ENCODE assay signal across 25 cellular contexts in genomic region chr12:3892631-3893030, GRCh38.
"Had no signal": no experiment of that assay in that cellular context is flagged by ENCODE, and none has a peak within 500 bp of the region (broad histone marks: within the 10 kb centered on the region; RNA-seq: fewer than 3 reads in every experiment).

No MANE protein-coding gene starts in this region.

- H3K9me3 ChIP-seq: ovary, psoas muscle, right lobe of liver, sigmoid colon, stomach, thoracic aorta, thyroid gland, tibial nerve, upper lobe of left lung, vagina had no signal

- H3K27me3 Mint-ChIP-seq: stimulated activated naive CD8-positive, alpha-beta T cell treated with anti-CD3 and anti-CD28 coated beads, Interleukin-15, Interleukin-2, amounts not matched to agents 100 ng/mL and 50 ng/mL, for 24 hours had no signal

- H3K27ac Mint-ChIP-seq: natural killer cell; nephron; neural progenitor cell; stimulated activated effector memory CD8-positive, alpha-beta T cell treated with anti-CD3 and anti-CD28 coated beads, Interleukin-12 subunit alpha, Interleukin-12 subunit beta, amount 100 ng/mL, for 72 hours; stimulated activated naive B cell treated with anti-CD40 and anti-IgM and Interleukin-4, amounts not matched to agents 10 μg/mL and 1 μg/mL and 100 μg/mL, for 72 hours; stimulated activated naive CD8-positive, alpha-beta T cell treated with anti-CD3 and anti-CD28 coated beads, Interleukin-15, Interleukin-2, amounts not matched to agents 100 ng/mL and 50 ng/mL, for 24 hours had no signal

- H3K36me3 ChIP-seq: neural progenitor cell, ovary, right lobe of liver, sigmoid colon, stomach, thoracic aorta, thyroid gland, tibial nerve, upper lobe of left lung, vagina had no signal

- H3K4me3 ChIP-seq: neural progenitor cell, ovary, psoas muscle, right lobe of liver, sigmoid colon, stomach, thoracic aorta, thyroid gland, tibial nerve, upper lobe of left lung, vagina had no signal

- ATAC-seq: natural killer cell; psoas muscle; right cardiac atrium; right lobe of liver; stimulated activated effector memory CD8-positive, alpha-beta T cell treated with anti-CD3 and anti-CD28 coated beads, Interleukin-12 subunit alpha, Interleukin-12 subunit beta, amount 100 ng/mL, for 72 hours; stimulated activated naive B cell treated with anti-CD40 and anti-IgM and Interleukin-4, amounts not matched to agents 10 μg/mL and 1 μg/mL and 100 μg/mL, for 72 hours had no signal

- DNase-seq: natural killer cell; occipital lobe; ovary; psoas muscle; right cardiac atrium; right lobe of liver; sigmoid colon; small intestine; stimulated activated CD4-positive, alpha-beta T cell treated with anti-CD3 and anti-CD28 coated beads, Interleukin-15, amount 100 ng/mL, for 24 hours; stimulated activated CD4-positive, alpha-beta T cell treated with anti-CD3 and anti-CD28 coated beads, Interleukin-2, amount 100 ng/mL, for 24 hours; stimulated activated CD4-positive, alpha-beta T cell treated with anti-CD3 and anti-CD28 coated beads, Interleukin-2, amount 100 ng/mL, for 48 hours; stimulated activated CD4-positive, alpha-beta T cell treated with anti-CD3 and anti-CD28 coated beads, Interleukin-4, amount 100 ng/mL, for 24 hours; stimulated activated naive B cell treated with anti-CD40 and anti-IgM and Interleukin-4, amounts not matched to agents 10 μg/mL and 1 μg/mL and 100 μg/mL, for 72 hours; stimulated activated naive CD4-positive, alpha-beta T cell treated with Interleukin-2 at 50 U/mL for 16 hours; stomach; thyroid gland; trophoblast cell; upper lobe of left lung had no signal

- H3K4me1 ChIP-seq: psoas muscle, right lobe of liver, sigmoid colon, stomach, thyroid gland had no signal

- H3K27me3 ChIP-seq: neural progenitor cell, ovary, right lobe of liver, sigmoid colon, thyroid gland, tibial nerve, upper lobe of left lung, vagina had no signal

- H3K9me3 Mint-ChIP-seq: natural killer cell; nephron; neural progenitor cell; stimulated activated effector memory CD8-positive, alpha-beta T cell treated with anti-CD3 and anti-CD28 coated beads, Interleukin-12 subunit alpha, Interleukin-12 subunit beta, amount 100 ng/mL, for 72 hours; stimulated activated naive B cell treated with anti-CD40 and anti-IgM and Interleukin-4, amounts not matched to agents 10 μg/mL and 1 μg/mL and 100 μg/mL, for 72 hours; stimulated activated naive CD8-positive, alpha-beta T cell treated with anti-CD3 and anti-CD28 coated beads, Interleukin-15, Interleukin-2, amounts not matched to agents 100 ng/mL and 50 ng/mL, for 24 hours had no signal

- H3K4me3 Mint-ChIP-seq: natural killer cell; nephron; neural progenitor cell; stimulated activated effector memory CD8-positive, alpha-beta T cell treated with anti-CD3 and anti-CD28 coated beads, Interleukin-12 subunit alpha, Interleukin-12 subunit beta, amount 100 ng/mL, for 72 hours; stimulated activated naive B cell treated with anti-CD40 and anti-IgM and Interleukin-4, amounts not matched to agents 10 μg/mL and 1 μg/mL and 100 μg/mL, for 72 hours; stimulated activated naive CD8-positive, alpha-beta T cell treated with anti-CD3 and anti-CD28 coated beads, Interleukin-15, Interleukin-2, amounts not matched to agents 100 ng/mL and 50 ng/mL, for 24 hours had no signal

- H3K36me3 Mint-ChIP-seq: natural killer cell; neural progenitor cell; stimulated activated effector memory CD8-positive, alpha-beta T cell treated with anti-CD3 and anti-CD28 coated beads, Interleukin-12 subunit alpha, Interleukin-12 subunit beta, amount 100 ng/mL, for 72 hours; stimulated activated naive B cell treated with anti-CD40 and anti-IgM and Interleukin-4, amounts not matched to agents 10 μg/mL and 1 μg/mL and 100 μg/mL, for 72 hours had no signal

- H3K27ac ChIP-seq: neural progenitor cell, ovary, psoas muscle, right lobe of liver, sigmoid colon, stomach, thoracic aorta, thyroid gland, tibial nerve, upper lobe of left lung, vagina had no signal
